ENCODE assay signal across 32 cellular contexts in the genomic region with DNA sequence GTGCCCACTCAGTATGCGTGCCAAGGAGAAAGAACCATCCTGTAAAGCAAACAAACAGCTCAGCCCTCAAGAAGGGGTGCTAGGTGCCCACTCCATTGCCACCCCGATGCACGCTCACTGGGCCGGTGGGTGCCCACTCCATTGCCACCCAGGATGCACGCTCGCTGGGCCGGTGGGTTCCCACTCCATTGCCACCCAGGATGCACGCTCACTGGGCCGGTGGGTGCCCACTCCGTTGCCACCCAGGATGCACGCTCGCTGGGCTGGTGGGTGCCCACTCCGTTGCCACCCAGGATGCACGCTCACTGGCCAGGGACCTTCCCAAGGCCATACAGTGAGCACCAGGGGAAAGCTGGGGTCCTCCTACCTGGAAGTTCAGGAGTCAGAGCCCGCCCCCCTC. TPM values are rescaled to one million over a fixed set of nuclear protein-coding genes. Genes with fewer than 3 reads are reported as not detected.
"Had no signal": no experiment of that assay in that cellular context is flagged by ENCODE, and none has a peak within 500 bp of the region (broad histone marks: within the 10 kb centered on the region; RNA-seq: fewer than 3 reads in every experiment).

No MANE protein-coding gene starts in this region.

- H3K9me3 ChIP-seq: adrenal gland, body of pancreas, colonic mucosa, esophagus muscularis mucosa, gastroesophageal sphincter, heart right ventricle had no signal

- H3K4me3 Mint-ChIP-seq: activated CD4-positive, alpha-beta memory T cell treated with anti-CD3 and anti-CD28 coated beads for 36 hours; activated CD4-positive, alpha-beta T cell treated with anti-CD3 and anti-CD28 coated beads for 36 hours; activated naive CD4-positive, alpha-beta T cell treated with anti-CD3 and anti-CD28 coated beads for 36 hours; activated naive CD4-positive, alpha-beta T cell treated with anti-CD3 and anti-CD28 coated beads, Interleukin-2, amount 50 U/mL, for 24 hours; activated naive CD8-positive, alpha-beta T cell treated with anti-CD3 and anti-CD28 coated beads, Interleukin-2, amount 50 U/mL, for 24 hours; endodermal cell had no signal

- H3K4me1 Mint-ChIP-seq: endodermal cell had no signal

- H3K4me3 ChIP-seq: adrenal gland, body of pancreas, colonic mucosa, esophagus muscularis mucosa, gastroesophageal sphincter, heart right ventricle had no signal

- H3K27me3 ChIP-seq: adrenal gland, body of pancreas, colonic mucosa had no signal

- H3K36me3 ChIP-seq: adrenal gland, colonic mucosa, esophagus muscularis mucosa, gastroesophageal sphincter, heart right ventricle had no signal

- H3K27ac ChIP-seq: adrenal gland, body of pancreas, colonic mucosa, esophagus muscularis mucosa, gastroesophageal sphincter, heart right ventricle had no signal

- ATAC-seq: activated CD4-positive, alpha-beta T cell treated with anti-CD3 and anti-CD28 coated beads for 36 hours; activated naive CD8-positive, alpha-beta T cell treated with anti-CD3 and anti-CD28 coated beads, Interleukin-2, amount 50 U/mL, for 24 hours; body of pancreas; gastroesophageal sphincter; heart right ventricle; T-cell had no signal

- H3K27ac Mint-ChIP-seq: activated CD4-positive, alpha-beta memory T cell treated with anti-CD3 and anti-CD28 coated beads for 36 hours; activated CD4-positive, alpha-beta T cell treated with anti-CD3 and anti-CD28 coated beads for 36 hours; activated CD4-positive, alpha-beta T cell treated with anti-CD3 and anti-CD28 coated beads, Interleukin-2, amount 10 ng/mL, durations not matched to agents 24 days and 14 days; activated naive CD4-positive, alpha-beta T cell treated with anti-CD3 and anti-CD28 coated beads for 36 hours; activated naive CD4-positive, alpha-beta T cell treated with anti-CD3 and anti-CD28 coated beads, Interleukin-2, amount 50 U/mL, for 24 hours; activated naive CD8-positive, alpha-beta T cell treated with anti-CD3 and anti-CD28 coated beads, Interleukin-2, amount 50 U/mL, for 24 hours; activated T-helper 1 cell treated with anti-CD3 and anti-CD28 coated beads, Interleukin-12 subunit alpha, Interleukin-12 subunit beta, Interleukin-2, Interleukin-4 antibody, amounts not matched to agents 30 ng/mL and 10 ng/mL and 1 ng/mL, durations not matched to agents 14 hours and 24 hours and 36 hours; endodermal cell had no signal

- H3K27me3 Mint-ChIP-seq: activated CD4-positive, alpha-beta memory T cell treated with anti-CD3 and anti-CD28 coated beads for 36 hours; activated CD4-positive, alpha-beta T cell treated with anti-CD3 and anti-CD28 coated beads for 36 hours; activated CD4-positive, alpha-beta T cell treated with anti-CD3 and anti-CD28 coated beads, Interleukin-2, amount 10 ng/mL, durations not matched to agents 24 days and 14 days; activated CD8-positive, alpha-beta memory T cell treated with anti-CD3 and anti-CD28 coated beads, Interleukin-2, amount 10 ng/mL, durations not matched to agents 7 days and 5 days; activated naive CD4-positive, alpha-beta T cell treated with anti-CD3 and anti-CD28 coated beads, Interleukin-2, amount 50 U/mL, for 24 hours; activated naive CD8-positive, alpha-beta T cell treated with anti-CD3 and anti-CD28 coated beads for 36 hours; T-cell had no signal

- H3K4me1 ChIP-seq: adrenal gland, colonic mucosa had no signal

- H3K9me3 Mint-ChIP-seq: activated CD4-positive, alpha-beta memory T cell treated with anti-CD3 and anti-CD28 coated beads for 36 hours; activated CD4-positive, alpha-beta T cell treated with anti-CD3 and anti-CD28 coated beads, Interleukin-2, amount 10 ng/mL, durations not matched to agents 24 days and 14 days; activated naive CD4-positive, alpha-beta T cell treated with anti-CD3 and anti-CD28 coated beads for 36 hours; activated naive CD4-positive, alpha-beta T cell treated with anti-CD3 and anti-CD28 coated beads, Interleukin-2, amount 50 U/mL, for 24 hours; activated naive CD8-positive, alpha-beta T cell treated with anti-CD3 and anti-CD28 coated beads for 36 hours; activated naive CD8-positive, alpha-beta T cell treated with anti-CD3 and anti-CD28 coated beads, Interleukin-2, amount 50 U/mL, for 24 hours; activated T-helper 1 cell treated with anti-CD3 and anti-CD28 coated beads, Interleukin-12 subunit alpha, Interleukin-12 subunit beta, Interleukin-2, Interleukin-4 antibody, amounts not matched to agents 30 ng/mL and 10 ng/mL and 1 ng/mL, durations not matched to agents 14 hours and 24 hours and 36 hours; activated T-helper 2 cell treated with anti-CD3 and anti-CD28 coated beads, Interferon-gamma antibody, Interleukin-2, Interleukin-4, amounts not matched to agents 10 μg/mL and 5 μg/mL and 100 μg/mL, durations not matched to agents 14 hours and 24 hours and 36 hours; endodermal cell; T-cell; T-helper 1 cell treated with Interleukin-12 subunit alpha and Interleukin-12 subunit beta and Interleukin-4 antibody, amounts not matched to agents 30 μg/mL and 1 μg/mL, for 36 hours; T-helper 2 cell treated with Interferon-gamma antibody and Interleukin-4, amounts not matched to agents 5 μg/mL and 100 μg/mL, for 36 hours had no signal

- DNase-seq: activated CD4-positive, alpha-beta T cell treated with anti-CD3 and anti-CD28 coated beads, Interleukin-2, amount 10 ng/mL, durations not matched to agents 24 days and 14 days; activated CD4-positive, CD25-positive, alpha-beta regulatory T cell; activated CD4-positive, CD25-positive, alpha-beta regulatory T cell treated with anti-CD3 and anti-CD28 coated beads, Interleukin-2, amount 50 U/mL, for 72 hours; activated CD8-positive, alpha-beta memory T cell treated with anti-CD3 and anti-CD28 coated beads, Interleukin-2, amount 10 ng/mL, durations not matched to agents 7 days and 5 days; activated CD8-positive, alpha-beta memory T cell treated with anti-CD3 and anti-CD28 coated beads, Interleukin-2, amount 50 U/mL, for 4 hours; activated CD8-positive, alpha-beta T cell treated with anti-CD3 and anti-CD28 coated beads, Interleukin-2, amount 10 ng/mL, durations not matched to agents 7 days and 5 days; activated naive CD4-positive, alpha-beta T cell treated with anti-CD3 and anti-CD28 coated beads for 36 hours; activated naive CD8-positive, alpha-beta T cell treated with anti-CD3 and anti-CD28 coated beads for 36 hours; activated naive CD8-positive, alpha-beta T cell treated with anti-CD3 and anti-CD28 coated beads, Interleukin-2, amount 50 U/mL, for 24 hours; activated T-cell treated with anti-CD3 and anti-CD28 coated beads, Interleukin-2, amount 50 U/mL, for 1 hour; adrenal gland; amygdala; aorta; body of pancreas; cerebellar nuclear complex; colonic mucosa; effector memory CD4-positive, alpha-beta T cell; endodermal cell; erythroblast; foreskin melanocyte; heart right ventricle; T-cell; T1000 had no signal

- H3K36me3 Mint-ChIP-seq: activated CD4-positive, alpha-beta memory T cell treated with anti-CD3 and anti-CD28 coated beads for 36 hours; activated naive CD4-positive, alpha-beta T cell treated with anti-CD3 and anti-CD28 coated beads, Interleukin-2, amount 50 U/mL, for 24 hours; activated naive CD8-positive, alpha-beta T cell treated with anti-CD3 and anti-CD28 coated beads for 36 hours; T-cell had no signal

RNA-seq across cellular contexts. Expression of a gene that starts 28.1 kb away (rescaled TPM):
- total RNA-seq: body of pancreas had no signal
